ENCODE assay signal across 8 cellular contexts in the genomic region with DNA sequence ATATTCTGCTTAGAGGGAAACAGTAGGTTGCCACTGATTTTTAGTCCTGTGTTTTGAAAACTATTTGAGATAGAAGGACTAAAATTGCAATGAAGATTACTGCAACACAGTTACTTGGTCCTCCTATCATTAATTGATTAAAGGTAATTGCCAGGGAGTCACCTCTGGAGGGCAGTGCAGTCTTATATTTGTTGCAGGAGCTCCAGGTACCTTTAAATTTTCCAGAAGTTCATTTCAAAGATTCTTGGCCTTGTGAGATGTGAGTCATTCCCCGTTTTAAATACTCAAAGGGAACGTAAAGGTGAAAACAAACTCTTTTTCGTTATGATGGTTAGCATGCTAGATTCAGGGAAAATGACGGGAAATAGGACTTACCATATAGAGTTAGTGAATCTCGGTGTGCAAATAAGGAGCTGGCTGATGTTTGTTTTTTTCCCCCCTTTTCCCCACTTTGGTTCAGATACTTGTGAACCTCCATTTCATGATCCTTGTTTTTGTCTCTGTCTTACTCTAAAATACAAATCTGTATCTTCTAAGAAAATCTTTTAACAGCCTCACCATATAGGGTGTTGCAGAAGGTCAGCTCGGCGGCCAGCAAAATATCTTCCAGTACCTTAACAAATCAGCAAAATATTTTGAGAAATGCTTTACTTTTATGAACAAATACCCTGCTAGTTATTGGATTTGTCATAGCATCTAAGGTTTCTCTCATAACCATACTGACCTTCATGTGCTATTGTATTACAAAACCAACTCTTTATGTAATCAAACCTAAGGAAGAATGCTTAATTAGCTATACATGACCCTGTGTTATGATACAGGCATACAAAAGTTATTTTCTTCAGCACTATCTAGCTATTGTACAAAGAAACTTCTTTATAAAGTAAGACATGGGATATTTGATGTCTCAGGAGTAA.
DNase-seq lines count a peak whose midpoint lies in the region; ATAC-seq and TF ChIP-seq lines count a peak whose summit lies in the region.

No MANE protein-coding gene starts in this region.

- no peaks in the 10 kb centered on the region for H3K36me3 ChIP-seq in stomach

- ATAC-seq in GM18870 (IDR thresholded peaks at IDR 0.05; ENCODE audit: unreplicated experiment) (peak; percentile 59), HG03342 (IDR thresholded peaks at IDR 0.05; ENCODE audit: unreplicated experiment) (peak; percentile 75), HG02840 (IDR thresholded peaks at IDR 0.05; ENCODE audit: low FRiP score, unreplicated experiment) (no peak)

- H3K27me3 Mint-ChIP-seq in brain: no peaks in the 10 kb centered on the region

- TF ChIP-seq CTCF in C4-2B (conservative IDR thresholded peaks at IDR 0.05): peak; percentile 85
- peak; percentile 86 to 92 for TF ChIP-seq CTCF in brain (conservative IDR thresholded peaks at IDR 0.05)
- peak in 5 of 7 experiments; percentile 21 to 67 (median 47) for TF ChIP-seq CTCF in stomach (IDR thresholded peaks at IDR 0.05)

- peak overlapping the region in 3 of 5 experiments; percentile 27 to 64 (median 42) for H3K27ac Mint-ChIP-seq in brain

- no peak overlapping the region for H3K27ac ChIP-seq in C4-2B
- H3K27ac ChIP-seq in stomach: peak overlapping the region in 1 of 5 donors; percentile 0

- DNase-seq in NCI-H460 (ENCODE audit: extremely low read depth, low read depth) (peak; percentile 52), iris pigment epithelial cell (ENCODE audit: low read depth) (peak; percentile 77), stomach (peak; percentile 47)

- H3K9me3 ChIP-seq in stomach: no peaks in the 10 kb centered on the region

- intact Hi-C loops in stomach (cut with DNase I; ENCODE audit: low total_unique reads): loop anchor here (10.0 kb wide), 1 partner anchor 222 kb away; no protein-coding TSS in a partner anchor

- peaks cover 0 to 29% (median 13%) of the 10 kb centered on the region in 4 donors for H3K4me1 ChIP-seq in stomach

- no peak overlapping the region for H3K4me3 ChIP-seq in stomach

- H3K27me3 ChIP-seq in stomach: no peaks in the 10 kb centered on the region

- H3K36me3 Mint-ChIP-seq in brain: no peaks in the 10 kb centered on the region

- 43 to 51% (median 44%) methylated on average over 7 of the region's 7 CpGs for WGBS in stomach, 5 donors

- peaks cover 0 to 1% (median 0%) of the 10 kb centered on the region in 5 experiments for H3K9me3 Mint-ChIP-seq in brain

- peaks cover 46% of the 10 kb centered on the region for H3K4me1 Mint-ChIP-seq in brain

- H3K4me3 Mint-ChIP-seq in brain: peak overlapping the region in 3 of 5 experiments; percentile 23 to 33 (median 26)

- TF ChIP-seq POLR2A in stomach (IDR thresholded peaks at IDR 0.05): no peak

- TF ChIP-seq EP300 in stomach (IDR thresholded peaks at IDR 0.05): no peak
